ENCODE assay signal across 29 cellular contexts in genomic region chr9:72491242-72491641, GRCh38. TPM values are rescaled to one million over a fixed set of nuclear protein-coding genes. Genes with fewer than 3 reads are reported as not detected.
"Had no signal": no experiment of that assay in that cellular context is flagged by ENCODE, and none has a peak within 500 bp of the region (broad histone marks: within the 10 kb centered on the region; RNA-seq: fewer than 3 reads in every experiment).

No MANE protein-coding gene starts in this region.

- FAIRE-seq: HTR-8/SVneo had no signal

- ATAC-seq: PC-3, Right ventricle myocardium inferior, T-cell had no signal

- DNase-seq: KBM-7, MV-4-11, NCI-H1048, NCI-H1105, NCI-H1417, NCI-H1436 treated with DMSO at 0.1 percent for 48 hours, NCI-H1694, NCI-H1930, NCI-H2081, NCI-H2107, NCI-H2227 treated with DMSO at 0.1 percent for 48 hours, NCI-H524, NCI-H526 treated with DMSO at 0.1 percent for 48 hours, NCI-H748 treated with DMSO at 0.1 percent for 48 hours, PC-3, Peyer's patch, SHP77 treated with DMSO at 0.1 percent for 48 hours, SJCRH30, SW 1271, T-cell had no signal

- H3K4me3 ChIP-seq: Peyer's patch, SJCRH30 had no signal

- H3K36me3 ChIP-seq: Peyer's patch, SJCRH30 had no signal

- H3K27me3 ChIP-seq: Peyer's patch, SJCRH30 had no signal

- H3K9me3 ChIP-seq: Peyer's patch, SJCRH30 had no signal

- H3K4me1 ChIP-seq: Peyer's patch had no signal

- H3K27ac ChIP-seq: HL-60, Peyer's patch, SJCRH30 had no signal

RNA-seq across cellular contexts. Expression of gene TMC1, which starts 30.2 kb away (rescaled TPM):
- total RNA-seq: LHCN-M2, MCF 10A, NCI-H460, OCI-LY7, Peyer's patch, Right ventricle myocardium inferior, RPMI7951, SJCRH30, T-cell had no signal
- polyA plus RNA-seq: IgD-negative memory B cell had no signal
